8 cellular contexts compared by ENCODE assay signal in genomic region chr15:84735480-84736061, GRCh38. TPM values are rescaled to one million over a fixed set of nuclear protein-coding genes. Genes with fewer than 3 reads are reported as not detected.
DNase-seq lines count a peak whose midpoint lies in the region; ATAC-seq and TF ChIP-seq lines count a peak whose summit lies in the region.
"Not testable (repeated sequence)": the region's sequence is repeated elsewhere in the genome, so short reads cannot be mapped to it uniquely, and the experiment has no call there.

No MANE protein-coding gene starts in this region.

- H3K27ac ChIP-seq in 22Rv1 (peak overlapping the region; percentile 75), SU-DHL-6 (ENCODE audit: low read depth, low read length) (peak overlapping the region; percentile 90), adrenal gland (peak overlapping the region; percentile 33 to 92 (median 72)), cardiac muscle cell (peak overlapping the region; percentile 4), osteoblast (ENCODE audit: low read depth, low read length) (peak overlapping the region; percentile 1)

- H3K4me1 ChIP-seq in adrenal gland (replicated peaks in 1 of 2); cardiac muscle cell (ENCODE audit: low read depth): not testable (repeated sequence)
- H3K4me1 ChIP-seq in osteoblast (ENCODE audit: insufficient read depth, low read length) = peaks cover 27% of the 10 kb centered on the region

- peaks cover 26% of the 10 kb centered on the region for H3F3A ChIP-seq in SU-DHL-6 (ENCODE audit: insufficient read depth)

- not testable (repeated sequence) for H4K20me1 ChIP-seq in SU-DHL-6 (ENCODE audit: low read depth, low read length); osteoblast (ENCODE audit: insufficient read depth, low read length)

- TF ChIP-seq POLR2A in adrenal gland (IDR thresholded peaks at IDR 0.05) = not testable (repeated sequence)

- H3K79me2 ChIP-seq in SU-DHL-6 (ENCODE audit: insufficient read depth, low read length); osteoblast (ENCODE audit: insufficient read depth, low read length): not testable (repeated sequence)

- H3K27me3 ChIP-seq in SU-DHL-6 (ENCODE audit: low read length); adrenal gland; cardiac muscle cell; osteoblast (ENCODE audit: insufficient read depth, low read length): not testable (repeated sequence)

- not testable (repeated sequence) for TF ChIP-seq CTCF in 22Rv1 (IDR thresholded peaks at IDR 0.05); SU-DHL-6 (IDR thresholded peaks at IDR 0.05; ENCODE audit: insufficient read depth, low read length, poor library complexity, severe bottlenecking); cardiac muscle cell (IDR thresholded peaks at IDR 0.05; ENCODE audit: low read depth, low read length); osteoblast (IDR thresholded peaks at IDR 0.05; ENCODE audit: extremely low read depth, low read depth, low read length)
- TF ChIP-seq CTCF in adrenal gland (IDR thresholded peaks at IDR 0.05) = peak in 1 of 6 experiments; percentile 20

- peak; percentile 45 for ATAC-seq in GM18909 (IDR thresholded peaks at IDR 0.05; ENCODE audit: poor library complexity, unreplicated experiment)
- ATAC-seq in HG02610 (IDR thresholded peaks at IDR 0.05; ENCODE audit: unreplicated experiment) = peak; percentile 63
- peak; percentile 37 for ATAC-seq in HG03521 (IDR thresholded peaks at IDR 0.05; ENCODE audit: unreplicated experiment)

- not testable (repeated sequence) for H3K36me3 ChIP-seq in SU-DHL-6 (ENCODE audit: low read length); adrenal gland (replicated peaks in 1 of 2); cardiac muscle cell; osteoblast (ENCODE audit: insufficient read depth, low read length)

- intact Hi-C loops in adrenal gland (cut with DNase I) = not testable (repeated sequence)

- not testable (repeated sequence) for H3K9me2 ChIP-seq in SU-DHL-6 (replicated peaks; ENCODE audit: insufficient read depth, low read length)

- WGBS in adrenal gland, 4 donors = 43 to 60% (median 52%) methylated on average over 9 of the region's 9 CpGs

- H3K4me2 ChIP-seq in SU-DHL-6 (ENCODE audit: low read depth, low read length, poor library complexity, severe bottlenecking) (peak overlapping the region; percentile 71), osteoblast (ENCODE audit: insufficient read depth, low read length) (peak overlapping the region; percentile 35)

- H3K9me3 ChIP-seq in SU-DHL-6 (ENCODE audit: insufficient read depth, low read length); adrenal gland (replicated peaks in 1 of 3); cardiac muscle cell (ENCODE audit: low read depth); osteoblast (ENCODE audit: low read depth, low read length): not testable (repeated sequence)

- peak overlapping the region; percentile 50 for H3K9ac ChIP-seq in SU-DHL-6 (ENCODE audit: low read length)

- H3K4me3 ChIP-seq in SU-DHL-6 (ENCODE audit: insufficient read depth, low read length, poor library complexity, severe bottlenecking) (peak overlapping the region; percentile 8), adrenal gland (peak overlapping the region in 1 of 4 donors; percentile 43)
- not testable (repeated sequence) for H3K4me3 ChIP-seq in cardiac muscle cell; osteoblast (ENCODE audit: insufficient read depth, low read length)

- DNase-seq in adrenal gland (peak in 5 of 7 donors; percentile 33 to 51 (median 48)), cardiac muscle cell (ENCODE audit: low read depth in 1 of 2, low spot score in 1 of 2) (peak in 1 of 2 donors; percentile 10)
- DNase-seq in osteoblast (ENCODE audit: insufficient read length, low spot score, missing footprints) = not testable (repeated sequence)

- H2AFZ ChIP-seq in SU-DHL-6 (ENCODE audit: low read depth, low read length, severe bottlenecking) = peak overlapping the region; percentile 30
- not testable (repeated sequence) for H2AFZ ChIP-seq in osteoblast (ENCODE audit: low read length)

RNA-seq across cellular contexts. Expression of gene ZNF592, which starts 12.8 kb away (rescaled TPM):
- total RNA-seq in adrenal gland (10 to 100 TPM; 19.8 to 30.3 (median 25.0) TPM), cardiac muscle cell (16.0 and 19.2 TPM in 2 replicates), osteoblast (11.2 and 12.4 TPM in 2 replicates)
- polyA plus RNA-seq in adrenal gland (10 to 100 TPM in 2 of 3 donors, 1 to 10 TPM in 1; 8.1 to 14.6 (median 13.9) TPM), cardiac muscle cell (8.1 and 22.9 TPM in 2 replicates)

RNA-seq across cellular contexts. Expression of gene SEC11A, which starts 19.6 kb away (rescaled TPM):
- total RNA-seq in adrenal gland (100 to 1,000 TPM; 130 to 194 (median 165) TPM), cardiac muscle cell (137 and 146 TPM in 2 replicates), osteoblast (200 and 202 TPM in 2 replicates)
- polyA plus RNA-seq in adrenal gland (100 to 1,000 TPM; 156 to 240 (median 169) TPM), cardiac muscle cell (99.6 and 117 TPM in 2 replicates)

Comparison
In these comparisons a context has a peak if more than half of its experiments do, and no peak if none do; other contexts are left out.
1. H3K27ac ChIP-seq: peak in every context shown above with its lines; median percentile 90 in SU-DHL-6; 75 in 22Rv1; 72 in adrenal gland; 4 in cardiac muscle cell; 1 in osteoblast.